ENCODE assay signal across 21 cellular contexts in genomic region chr13:97332725-97333124, GRCh38.
"Had no signal": no experiment of that assay in that cellular context is flagged by ENCODE, and none has a peak within 500 bp of the region (broad histone marks: within the 10 kb centered on the region; RNA-seq: fewer than 3 reads in every experiment).

No MANE protein-coding gene starts in this region.

- H3K4me3 ChIP-seq: esophagus squamous epithelium, left lung, right atrium auricular region, skin epidermis, stomach, tibial artery had no signal

- H3K27me3 ChIP-seq: brain microvascular endothelial cell, esophagus squamous epithelium, left lung, right atrium auricular region, stomach, tibial artery had no signal

- DNase-seq: activated CD4-positive, alpha-beta T cell treated with anti-CD3 and anti-CD28 coated beads, Interleukin-2, amount 10 ng/mL, durations not matched to agents 24 days and 14 days; activated CD4-positive, CD25-positive, alpha-beta regulatory T cell; activated CD8-positive, alpha-beta T cell treated with anti-CD3 and anti-CD28 coated beads, Interleukin-2, amount 10 ng/mL, durations not matched to agents 7 days and 5 days; activated naive CD4-positive, alpha-beta T cell treated with anti-CD3 and anti-CD28 coated beads, Interleukin-2, amount 50 U/mL, for 16 hours; activated T-cell treated with anti-CD3 and anti-CD28 coated beads, Interleukin-2, amount 50 U/mL, for 24 hours; aorta; brain microvascular endothelial cell; cerebellar nuclear complex; effector CD8-positive, alpha-beta T cell; esophagus squamous epithelium; hippocampal formation; islet precursor cell; left lung; SK-N-SH; stimulated activated CD4-positive, alpha-beta T cell treated with anti-CD3 and anti-CD28 coated beads, Interleukin-4, amount 100 ng/mL, for 1 hour; stomach; T-cell; T-helper 9 cell; tibial artery had no signal

- H3K4me2 ChIP-seq: SK-N-SH had no signal

- H3K4me3 Mint-ChIP-seq: activated CD4-positive, alpha-beta T cell treated with anti-CD3 and anti-CD28 coated beads, Interleukin-2, amount 10 ng/mL, durations not matched to agents 24 days and 14 days; activated CD8-positive, alpha-beta T cell treated with anti-CD3 and anti-CD28 coated beads, Interleukin-2, amount 10 ng/mL, durations not matched to agents 7 days and 5 days; activated T-cell treated with anti-CD3 and anti-CD28 coated beads, Interleukin-2, amount 50 U/mL, for 24 hours; T-cell had no signal

- H3K9me3 ChIP-seq: esophagus squamous epithelium, left lung, right atrium auricular region, SK-N-SH, stomach, tibial artery had no signal

- H3K9ac ChIP-seq: SK-N-SH had no signal

- H3K27ac ChIP-seq: brain microvascular endothelial cell, right atrium auricular region, stomach, tibial artery had no signal

- H3K9me3 Mint-ChIP-seq: activated CD4-positive, alpha-beta T cell treated with anti-CD3 and anti-CD28 coated beads, Interleukin-2, amount 10 ng/mL, durations not matched to agents 24 days and 14 days; activated T-cell treated with anti-CD3 and anti-CD28 coated beads, Interleukin-2, amount 50 U/mL, for 24 hours; T-cell had no signal

- ATAC-seq: activated CD8-positive, alpha-beta T cell treated with anti-CD3 and anti-CD28 coated beads, Interleukin-2, amount 10 ng/mL, durations not matched to agents 7 days and 5 days; left lung; T-cell had no signal

- H3K4me1 Mint-ChIP-seq: activated CD4-positive, alpha-beta T cell treated with anti-CD3 and anti-CD28 coated beads, Interleukin-2, amount 10 ng/mL, durations not matched to agents 24 days and 14 days had no signal

- H3K27ac Mint-ChIP-seq: activated CD4-positive, alpha-beta T cell treated with anti-CD3 and anti-CD28 coated beads, Interleukin-2, amount 10 ng/mL, durations not matched to agents 24 days and 14 days; activated CD8-positive, alpha-beta T cell treated with anti-CD3 and anti-CD28 coated beads, Interleukin-2, amount 10 ng/mL, durations not matched to agents 7 days and 5 days; activated T-cell treated with anti-CD3 and anti-CD28 coated beads, Interleukin-2, amount 50 U/mL, for 24 hours; T-cell had no signal

- H3K27me3 Mint-ChIP-seq: activated CD4-positive, alpha-beta T cell treated with anti-CD3 and anti-CD28 coated beads, Interleukin-2, amount 10 ng/mL, durations not matched to agents 24 days and 14 days; activated T-cell treated with anti-CD3 and anti-CD28 coated beads, Interleukin-2, amount 50 U/mL, for 24 hours; T-cell had no signal
